Comparison of ENCODE assay signal across 10 cellular contexts in genomic region chr5:124652514-124652819, GRCh38.
DNase-seq lines count a peak whose midpoint lies in the region; ATAC-seq, FAIRE-seq and TF ChIP-seq lines count a peak whose summit lies in the region.
"Had no signal": no experiment of that assay in that cellular context is flagged by ENCODE, and none has a peak within 500 bp of the region (broad histone marks: within the 10 kb centered on the region; RNA-seq: fewer than 3 reads in every experiment).

No MANE protein-coding gene starts in this region.

- peaks cover 9% of the 10 kb centered on the region for H3K4me1 Mint-ChIP-seq in Caco-2 (ENCODE audit: low read depth, unreplicated experiment)

- CTCF ChIA-PET in Caco-2 (lab: Charles Lee) (no interaction called here), Panc1 (lab: Charles Lee) (no interaction called here), endothelial cell of umbilical vein (lab: Charles Lee) (no interaction called here)

- no peaks in the 10 kb centered on the region for H3K79me2 ChIP-seq in endothelial cell of umbilical vein (ENCODE audit: control insufficient read depth, insufficient read depth, low read length)
- no peaks in the 10 kb centered on the region for H3K79me2 ChIP-seq in osteoblast (ENCODE audit: insufficient read depth, low read length)

- ATAC-seq in Panc1, result no peak

- no peaks in the 10 kb centered on the region for H3K27me3 Mint-ChIP-seq in Caco-2 (ENCODE audit: insufficient read depth, unreplicated experiment)

- dilution Hi-C loops in endothelial cell of umbilical vein (cut with MboI; ENCODE audit: extremely low pct_ligation_motif_present, low sequenced_read_pairs), result no loop called here

- TF ChIP-seq POLR2A in endothelial cell of umbilical vein (IDR thresholded peaks at IDR 0.05; ENCODE audit: low read depth, low read length), result no peak

- H4K20me1 ChIP-seq in endothelial cell of umbilical vein (replicated peaks; ENCODE audit: control insufficient read depth, extremely low read depth, insufficient read depth, low read length) (no peaks in the 10 kb centered on the region), osteoblast (ENCODE audit: insufficient read depth, low read length) (no peaks in the 10 kb centered on the region)

- FAIRE-seq in endothelial cell of umbilical vein (lab: Jason Lieb, UNC) (no peak), D721Med (lab: Jason Lieb, UNC) (no peak)

- no peaks in the 10 kb centered on the region for H3K9me1 ChIP-seq in endothelial cell of umbilical vein (replicated peaks; ENCODE audit: control insufficient read depth, extremely low read depth, insufficient read depth, low read length)

- H3K27me3 ChIP-seq in Caco-2 (replicated peaks; ENCODE audit: control insufficient read depth, insufficient read depth, low read length) (no peaks in the 10 kb centered on the region), Panc1 (ENCODE audit: control insufficient read depth, insufficient read depth, low read length) (no peaks in the 10 kb centered on the region), endothelial cell of umbilical vein (ENCODE audit: control insufficient read depth in 2 of 2, insufficient read depth in 2 of 2, low read length in 2 of 2) (no peaks in the 10 kb centered on the region), osteoblast (ENCODE audit: insufficient read depth, low read length) (no peaks in the 10 kb centered on the region)

- peak overlapping the region; percentile 59 for H3K27ac Mint-ChIP-seq in Caco-2 (ENCODE audit: unreplicated experiment)
- H3K27ac Mint-ChIP-seq: CD4-positive, alpha-beta memory T cell had no signal

- peak overlapping the region; percentile 60; the same call in 1 of the 2 replicates for H3K4me3 ChIP-seq in Caco-2 (ENCODE audit: low read depth, low read length)
- H3K4me3 ChIP-seq in Panc1 (ENCODE audit: low read depth in 2 of 2, low read length in 2 of 2), result peak overlapping the region in 1 of 2 experiments; percentile 65; a peak in 1 of 4 replicates
- H3K4me3 ChIP-seq in endothelial cell of umbilical vein (replicated peaks in 1 of 3; ENCODE audit: insufficient read depth in 1 of 3, low read depth in 1 of 3, low read length in 3 of 3), result no peak overlapping the region
- no peak overlapping the region for H3K4me3 ChIP-seq in osteoblast (ENCODE audit: insufficient read depth, low read length)

- peak overlapping the region; percentile 100 for H3K27ac ChIP-seq in Panc1 (ENCODE audit: low read length)
- peak overlapping the region; percentile 92 for H3K27ac ChIP-seq in endothelial cell of umbilical vein (ENCODE audit: insufficient read depth, low read depth, low read length)
- H3K27ac ChIP-seq in osteoblast (ENCODE audit: low read depth, low read length), result no peak overlapping the region

- no peak overlapping the region for H2AFZ ChIP-seq in endothelial cell of umbilical vein (ENCODE audit: low read depth, low read length)
- H2AFZ ChIP-seq in osteoblast (ENCODE audit: low read length), result no peak overlapping the region

- H3K4me1 ChIP-seq in Caco-2 (peaks cover 54% of the 10 kb centered on the region), Panc1 (ENCODE audit: control insufficient read depth, insufficient read depth, low read length) (peaks cover 83% of the 10 kb centered on the region), endothelial cell of umbilical vein (ENCODE audit: control insufficient read depth, extremely low read depth, insufficient read depth, low read length) (peaks cover 64% of the 10 kb centered on the region), osteoblast (ENCODE audit: insufficient read depth, low read length) (peaks cover 50% of the 10 kb centered on the region)

- intact Hi-C loops in Caco-2 (cut with micrococcal nuclease; ENCODE audit: unreplicated experiment), result no loop called here
- intact Hi-C loops in Panc1 (cut with micrococcal nuclease; ENCODE audit: unreplicated experiment), result loop anchor here (10.0 kb wide), 1 partner anchor 752 kb away; no protein-coding TSS in a partner anchor
- intact Hi-C loops in endothelial cell of umbilical vein (cut with micrococcal nuclease), result loop anchor here (5.0 kb wide), 4 partner anchors 295 to 840 kb away; no protein-coding TSS in a partner anchor

- TF ChIP-seq CTCF in Caco-2 (IDR thresholded peaks at IDR 0.05; ENCODE audit: insufficient read depth in 1 of 2, low read depth in 1 of 2, low read length in 1 of 2, severe bottlenecking in 1 of 2, unreplicated experiment in 1 of 2), result no peak
- no peak for TF ChIP-seq CTCF in Panc1 (IDR thresholded peaks at IDR 0.05)
- no peak for TF ChIP-seq CTCF in endothelial cell of umbilical vein (IDR thresholded peaks at IDR 0.05; ENCODE audit: extremely low read depth in 1 of 2, insufficient read depth in 1 of 2, low read depth in 1 of 2, low read length in 2 of 2)
- TF ChIP-seq CTCF in osteoblast (IDR thresholded peaks at IDR 0.05; ENCODE audit: extremely low read depth, low read depth, low read length), result no peak
- TF ChIP-seq CTCF in D721Med (IDR thresholded peaks at IDR 0.05; ENCODE audit: insufficient read depth, missing control alignments), result no peak

- BruUV-seq in Caco-2 (replicated peaks; lab: Mats Ljungman, UMichigan), result no TSS peak
- BruUV-seq in Panc1 (replicated peaks; lab: Mats Ljungman, UMichigan), result TSS peak; percentile 81
- no TSS peak for BruUV-seq in endothelial cell of umbilical vein (replicated peaks; lab: Mats Ljungman, UMichigan)

- H3K9me3 Mint-ChIP-seq in Caco-2 (ENCODE audit: unreplicated experiment), result no peaks in the 10 kb centered on the region

- POLR2A ChIA-PET in Caco-2 (lab: Charles Lee), result interaction anchor here (0.6 kb wide), 1 partner anchor 785 kb away, joined by 3 read pairs; no protein-coding TSS in a partner anchor
- POLR2A ChIA-PET in Panc1 (lab: Charles Lee), result no interaction called here
- POLR2A ChIA-PET in endothelial cell of umbilical vein (lab: Charles Lee), result no interaction called here

- in situ Hi-C loops in Panc1 (cut with HindIII; ENCODE audit: low pct_unique_long_range_greater_than_20kb, low sequenced_read_pairs), result no loop called here

- DNase-seq in Caco-2, result no peak
- no peak for DNase-seq in Panc1 (ENCODE audit: low read depth, low spot score)
- no peak for DNase-seq in endothelial cell of umbilical vein (ENCODE audit: low read depth, low spot score)
- DNase-seq in osteoblast (ENCODE audit: insufficient read length, low spot score, missing footprints), result no peak
- no peak for DNase-seq in middle frontal gyrus (ENCODE audit: extremely low spot score, low spot score)
- DNase-seq in stimulated activated CD4-positive, alpha-beta T cell treated with anti-CD3 and anti-CD28 coated beads, Interleukin-4, amount 100 ng/mL, for 1 hour, result no peak
- DNase-seq in NCI-H1417 treated with DMSO at 0.1 percent for 48 hours (lab: John Stamatoyannopoulos, UW), result no peak
- no peak for DNase-seq in D721Med (ENCODE audit: insufficient read length, low spot score)
- DNase-seq: CD4-positive, alpha-beta memory T cell; NCI-H1092 had no signal

- H3K36me3 ChIP-seq in Caco-2 (ENCODE audit: control insufficient read depth, insufficient read depth, low read length) (no peaks in the 10 kb centered on the region), Panc1 (ENCODE audit: control insufficient read depth, insufficient read depth, low read length) (no peaks in the 10 kb centered on the region), endothelial cell of umbilical vein (ENCODE audit: control insufficient read depth in 2 of 2, extremely low read depth in 1 of 2, insufficient read depth in 2 of 2, low read length in 2 of 2) (peaks cover 0 to 5% of the 10 kb centered on the region in 2 experiments), osteoblast (ENCODE audit: insufficient read depth, low read length) (no peaks in the 10 kb centered on the region)

- peak overlapping the region; percentile 77 for H3K4me3 Mint-ChIP-seq in Caco-2 (ENCODE audit: unreplicated experiment)

- H3K9me3 ChIP-seq in Caco-2, result no peaks in the 10 kb centered on the region
- H3K9me3 ChIP-seq in Panc1 (ENCODE audit: control insufficient read depth, insufficient read depth, low read depth, low read length), result no peaks in the 10 kb centered on the region
- H3K9me3 ChIP-seq in endothelial cell of umbilical vein (replicated peaks; ENCODE audit: control insufficient read depth, insufficient read depth, low read length), result no peaks in the 10 kb centered on the region
- no peaks in the 10 kb centered on the region for H3K9me3 ChIP-seq in osteoblast (ENCODE audit: low read depth, low read length)

- peak overlapping the region; percentile 83 for H3K9ac ChIP-seq in endothelial cell of umbilical vein (replicated peaks; ENCODE audit: extremely low read depth, insufficient read depth, low read length)

- H3K4me2 ChIP-seq in endothelial cell of umbilical vein (ENCODE audit: insufficient read depth, low read length), result peak overlapping the region; percentile 87
- H3K4me2 ChIP-seq in osteoblast (ENCODE audit: insufficient read depth, low read length), result peak overlapping the region; percentile 88

- peaks cover 25% of the 10 kb centered on the region for H3K36me3 Mint-ChIP-seq in Caco-2 (ENCODE audit: insufficient read depth, unreplicated experiment)
- H3K36me3 Mint-ChIP-seq: CD4-positive, alpha-beta memory T cell had no signal

TF ChIP-seq in endothelial cell of umbilical vein, 7 proteins besides CTCF, POLR2A, EP300 and RAD21:
- TF ChIP-seq GATA2 (IDR thresholded peaks at IDR 0.05; ENCODE audit: insufficient read depth, insufficient read length, low read depth, low read length), result no peak
- TF ChIP-seq MYC (IDR thresholded peaks at IDR 0.05; ENCODE audit: low read depth, low read length), result no peak
- no peak for TF ChIP-seq EZH2 (IDR thresholded peaks at IDR 0.05; ENCODE audit: borderline replicate concordance, low read depth, low read length, severe bottlenecking)
- no peak for TF ChIP-seq JUN (IDR thresholded peaks at IDR 0.05; ENCODE audit: borderline replicate concordance, insufficient read depth, insufficient read length, low read depth)
- TF ChIP-seq FOS (IDR thresholded peaks at IDR 0.05; ENCODE audit: borderline replicate concordance, insufficient read depth, low read length), result no peak
- no peak for TF ChIP-seq MAX (IDR thresholded peaks at IDR 0.05; ENCODE audit: insufficient read depth, insufficient read length)
- no peak for TF ChIP-seq POLR2AphosphoS5 (IDR thresholded peaks at IDR 0.05; ENCODE audit: insufficient read depth, low read depth, low read length)
